Comparison of ENCODE assay signal across 1 cellular context in genomic region chr17:81865733-81866439, GRCh38.
A peak's percentile ranks its signal among the peaks of the same experiment; 100 is the strongest.
TF ChIP-seq lines count a peak whose summit lies in the region.

No MANE protein-coding gene starts in this region.

TF ChIP-seq in HepG2, 621 proteins besides CTCF, POLR2A, EP300 and RAD21 (continued from another document and continues in another):
- TF ChIP-seq MAX (IDR thresholded peaks at IDR 0.05) = peak; percentile 51; the same call in 1 of the 2 replicates
- no peak for TF ChIP-seq ZNF879 (CRISPR knock-in tag; IDR thresholded peaks at IDR 0.05)
- TF ChIP-seq KMT2A (CRISPR knock-in tag; IDR thresholded peaks at IDR 0.05) = no peak
- TF ChIP-seq ZNF691 (CRISPR knock-in tag; IDR thresholded peaks at IDR 0.05; ENCODE audit: borderline replicate concordance, low read depth) = no peak
- 0 out of 2 replicates have a peak, but pooled peaks have one; percentile 50 for TF ChIP-seq NFIB (CRISPR knock-in tag; IDR thresholded peaks at IDR 0.05; ENCODE audit: borderline replicate concordance)
- no peak for TF ChIP-seq U2AF1 (optimal IDR thresholded peaks at IDR 0.05; ENCODE audit: low read depth, low read length)
- TF ChIP-seq DMTF1 (CRISPR knock-in tag; IDR thresholded peaks at IDR 0.05) = no peak
- TF ChIP-seq EZH2 (conservative IDR thresholded peaks at IDR 0.05; ENCODE audit: low read depth, low read length) = no peak
- no peak for TF ChIP-seq ZFP1 (CRISPR knock-in tag; IDR thresholded peaks at IDR 0.05)
- no peak for TF ChIP-seq ZMAT3 (CRISPR knock-in tag; conservative IDR thresholded peaks at IDR 0.05)
- no peak; the same call in 1 of the 2 replicates for TF ChIP-seq KDM2A (CRISPR knock-in tag; IDR thresholded peaks at IDR 0.05; ENCODE audit: borderline replicate concordance, low read depth)
- TF ChIP-seq ZNF296 (CRISPR knock-in tag; conservative IDR thresholded peaks at IDR 0.05) = no peak
- TF ChIP-seq JUND (CRISPR knock-in tag; IDR thresholded peaks at IDR 0.05) = no peak
- 0 out of 2 replicates have a peak, but pooled peaks have one; percentile 3 for TF ChIP-seq ZSCAN21 (CRISPR knock-in tag; IDR thresholded peaks at IDR 0.05; ENCODE audit: borderline replicate concordance)
- TF ChIP-seq FOXM1 (CRISPR knock-in tag; IDR thresholded peaks at IDR 0.05) = no peak
- TF ChIP-seq ZNF788 (CRISPR knock-in tag; IDR thresholded peaks at IDR 0.05; ENCODE audit: borderline replicate concordance) = no peak
- TF ChIP-seq NR0B2 (CRISPR knock-in tag; IDR thresholded peaks at IDR 0.05) = 0 out of 2 replicates have a peak, but pooled peaks have one; percentile 51
- no peak for TF ChIP-seq ZNF264 (CRISPR knock-in tag; IDR thresholded peaks at IDR 0.05)
- TF ChIP-seq TRIM22 (IDR thresholded peaks at IDR 0.05) = no peak
- TF ChIP-seq USF2 (IDR thresholded peaks at IDR 0.05; ENCODE audit: low read depth, low read length) = no peak
- TF ChIP-seq USF2 (CRISPR knock-in tag; IDR thresholded peaks at IDR 0.05; ENCODE audit: borderline replicate concordance) = no peak
- TF ChIP-seq SUZ12 (IDR thresholded peaks at IDR 0.05; ENCODE audit: low read depth, low read length) = no peak
- TF ChIP-seq ATF5 (CRISPR knock-in tag; IDR thresholded peaks at IDR 0.05; ENCODE audit: low read depth) = no peak
- no peak for TF ChIP-seq ZBTB25 (CRISPR knock-in tag; IDR thresholded peaks at IDR 0.05)
- TF ChIP-seq CENPT (CRISPR knock-in tag; IDR thresholded peaks at IDR 0.05; ENCODE audit: low read depth) = 0 out of 2 replicates have a peak, but pooled peaks have one; percentile 6
- no peak for TF ChIP-seq SIX1 (CRISPR knock-in tag; IDR thresholded peaks at IDR 0.05; ENCODE audit: borderline replicate concordance)
- TF ChIP-seq KDM4B (CRISPR knock-in tag; IDR thresholded peaks at IDR 0.05) = no peak
- peak; percentile 71 for TF ChIP-seq ZNF687 (CRISPR knock-in tag; IDR thresholded peaks at IDR 0.05)
- peak; percentile 48 for TF ChIP-seq SRSF1 (optimal IDR thresholded peaks at IDR 0.05; ENCODE audit: low read depth, low read length)
- TF ChIP-seq MED1 (CRISPR knock-in tag; IDR thresholded peaks at IDR 0.05) = peak; percentile 29; the same call in 1 of the 2 replicates
- TF ChIP-seq KAT2B (IDR thresholded peaks at IDR 0.05; ENCODE audit: borderline replicate concordance, low read depth, low read length) = no peak
- no peak for TF ChIP-seq TCF7L2 (IDR thresholded peaks at IDR 0.05; ENCODE audit: low read depth, low read length)
- peak; percentile 62 for TF ChIP-seq RBFOX2 (IDR thresholded peaks at IDR 0.05; ENCODE audit: low read depth, low read length)
- no peak for TF ChIP-seq NFRKB (IDR thresholded peaks at IDR 0.05)
- no peak for TF ChIP-seq FOXO4 (CRISPR knock-in tag; conservative IDR thresholded peaks at IDR 0.05)
- TF ChIP-seq PCBP1 (IDR thresholded peaks at IDR 0.05; ENCODE audit: borderline replicate concordance, low read depth, low read length) = no peak
- TF ChIP-seq CBFB (CRISPR knock-in tag; IDR thresholded peaks at IDR 0.05) = no peak
- TF ChIP-seq TOPORS (CRISPR knock-in tag; IDR thresholded peaks at IDR 0.05) = no peak
- TF ChIP-seq ZFP36 (IDR thresholded peaks at IDR 0.05; ENCODE audit: borderline replicate concordance, low read depth, low read length, partially characterized antibody) = no peak
- no peak for TF ChIP-seq CREBL2 (CRISPR knock-in tag; IDR thresholded peaks at IDR 0.05; ENCODE audit: borderline replicate concordance)
- no peak for TF ChIP-seq SYNCRIP (IDR thresholded peaks at IDR 0.05; ENCODE audit: insufficient read depth, low read depth, low read length)
- TF ChIP-seq KDM3A (CRISPR knock-in tag; IDR thresholded peaks at IDR 0.05; ENCODE audit: low read depth) = 0 out of 2 replicates have a peak, but pooled peaks have one; percentile 36
- no peak for TF ChIP-seq HNRNPLL (IDR thresholded peaks at IDR 0.05; ENCODE audit: low read depth, low read length, poor library complexity, severe bottlenecking)
- TF ChIP-seq TAF15 (IDR thresholded peaks at IDR 0.05; ENCODE audit: low read depth, low read length, poor library complexity, severe bottlenecking) = peak; percentile 32
- no peak for TF ChIP-seq ZNF766 (CRISPR knock-in tag; IDR thresholded peaks at IDR 0.05; ENCODE audit: borderline replicate concordance)
- TF ChIP-seq GTF3A (CRISPR knock-in tag; conservative IDR thresholded peaks at IDR 0.05) = no peak
- TF ChIP-seq SALL1 (CRISPR knock-in tag; IDR thresholded peaks at IDR 0.05) = 0 out of 2 replicates have a peak, but pooled peaks have one; percentile 23
- no peak for TF ChIP-seq ZNF10 (CRISPR knock-in tag; IDR thresholded peaks at IDR 0.05; ENCODE audit: borderline replicate concordance, low read depth)
- TF ChIP-seq AGO1 (IDR thresholded peaks at IDR 0.05; ENCODE audit: low read depth, low read length, poor library complexity, severe bottlenecking) = peak; percentile 82
- TF ChIP-seq FIP1L1 (IDR thresholded peaks at IDR 0.05; ENCODE audit: borderline replicate concordance, insufficient read depth, low read depth, low read length) = 0 out of 2 replicates have a peak, but pooled peaks have one; percentile 74
- no peak for TF ChIP-seq ZNF724P (CRISPR knock-in tag; IDR thresholded peaks at IDR 0.05; ENCODE audit: borderline replicate concordance)
- no peak for TF ChIP-seq HOXA5 (CRISPR knock-in tag; IDR thresholded peaks at IDR 0.05)
- no peak for TF ChIP-seq ZNF720 (CRISPR knock-in tag; IDR thresholded peaks at IDR 0.05)
